Comparison of ENCODE assay signal across 8 cellular contexts in genomic region chr11:134223066-134223465, GRCh38. TPM values are rescaled to one million over a fixed set of nuclear protein-coding genes. Genes with fewer than 3 reads are reported as not detected.
DNase-seq lines count a peak whose midpoint lies in the region; ATAC-seq and TF ChIP-seq lines count a peak whose summit lies in the region.

No MANE protein-coding gene starts in this region.

- intact Hi-C loops in heart left ventricle (cut with DNase I) = loop anchor here in 3 of 10 donors (5.0 to 10.0 kb wide), 3 partner anchors 171 to 268 kb away; partner anchors contain the start of gene IGSF9B (in 1 of the 3)
- intact Hi-C loops in Right ventricle myocardium superior (cut with DNase I) = no loop called here

- no peak for DNase-seq in heart left ventricle
- DNase-seq in Right ventricle myocardium superior = no peak
- DNase-seq in activated T-cell treated with anti-CD3 and anti-CD28 coated beads, Interleukin-2, amount 50 U/mL, for 72 hours = peak; percentile 9 to 17
- DNase-seq in type B pancreatic cell (ENCODE audit: extremely low spot score, unreplicated experiment) = no peak
- DNase-seq in dedifferentiated amniotic fluid mesenchymal stem cell (ENCODE audit: extremely low spot score) = no peak
- no peak for DNase-seq in NCI-H524 (lab: John Stamatoyannopoulos, UW)
- no peak for DNase-seq in NCI-H1694 treated with DMSO at 0.1 percent for 48 hours (lab: John Stamatoyannopoulos, UW)

- H3K27ac Mint-ChIP-seq in activated T-cell treated with anti-CD3 and anti-CD28 coated beads, Interleukin-2, amount 50 U/mL, for 72 hours = peak overlapping the region; percentile 96
- peak overlapping the region; percentile 59 for H3K27ac Mint-ChIP-seq in type B pancreatic cell

- H3K27me3 Mint-ChIP-seq in activated T-cell treated with anti-CD3 and anti-CD28 coated beads, Interleukin-2, amount 50 U/mL, for 72 hours (ENCODE audit: low read depth) = no peaks in the 10 kb centered on the region
- no peaks in the 10 kb centered on the region for H3K27me3 Mint-ChIP-seq in type B pancreatic cell

- H3K4me1 ChIP-seq in heart left ventricle = peaks cover 4 to 42% (median 31%) of the 10 kb centered on the region in 12 donors
- peaks cover 4 to 32% (median 23%) of the 10 kb centered on the region in 4 donors for H3K4me1 ChIP-seq in liver (ENCODE audit: control insufficient read depth in 4 of 4, insufficient read depth in 4 of 4, low read length in 3 of 4)

- 7 to 15% (median 11%) methylated on average over 4 of the region's 4 CpGs for WGBS in heart left ventricle, 4 donors
- 29% methylated on average over 4 of the region's 4 CpGs for WGBS in liver

- no peaks in the 10 kb centered on the region for H3K9me3 ChIP-seq in heart left ventricle
- H3K9me3 ChIP-seq in liver (ENCODE audit: control insufficient read depth in 4 of 4, low read length in 3 of 4) = no peaks in the 10 kb centered on the region

- H3K27ac ChIP-seq in heart left ventricle = no peak overlapping the region
- H3K27ac ChIP-seq in liver (ENCODE audit: low read depth in 1 of 2, low read length in 2 of 2) = no peak overlapping the region

- peaks cover 15 to 32% of the 10 kb centered on the region in 2 donors for H3K36me3 Mint-ChIP-seq in activated T-cell treated with anti-CD3 and anti-CD28 coated beads, Interleukin-2, amount 50 U/mL, for 72 hours (ENCODE audit: insufficient read depth in 2 of 2)
- H3K36me3 Mint-ChIP-seq in type B pancreatic cell = peaks cover 16% of the 10 kb centered on the region

- peaks cover 73% of the 10 kb centered on the region for H3K4me1 Mint-ChIP-seq in activated T-cell treated with anti-CD3 and anti-CD28 coated beads, Interleukin-2, amount 50 U/mL, for 72 hours (ENCODE audit: low read depth)
- H3K4me1 Mint-ChIP-seq in type B pancreatic cell (ENCODE audit: unreplicated experiment) = peaks cover 27% of the 10 kb centered on the region

- no peak overlapping the region for H3K9ac ChIP-seq in liver (ENCODE audit: low read depth in 1 of 2, low read length in 2 of 2)

- peak overlapping the region; percentile 98 to 100 for H3K4me3 Mint-ChIP-seq in activated T-cell treated with anti-CD3 and anti-CD28 coated beads, Interleukin-2, amount 50 U/mL, for 72 hours
- peak overlapping the region; percentile 90 for H3K4me3 Mint-ChIP-seq in type B pancreatic cell

- no peaks in the 10 kb centered on the region for H3K9me3 Mint-ChIP-seq in activated T-cell treated with anti-CD3 and anti-CD28 coated beads, Interleukin-2, amount 50 U/mL, for 72 hours
- no peaks in the 10 kb centered on the region for H3K9me3 Mint-ChIP-seq in type B pancreatic cell

- TF ChIP-seq RAD21 in liver (IDR thresholded peaks at IDR 0.05) = no peak

- ATAC-seq in heart left ventricle = no peak
- no peak for ATAC-seq in Right ventricle myocardium superior (ENCODE audit: poor library complexity)
- ATAC-seq in activated T-cell treated with anti-CD3 and anti-CD28 coated beads, Interleukin-2, amount 50 U/mL, for 72 hours (replicated peaks in 1 of 2) = no peak

- TF ChIP-seq POLR2A in heart left ventricle (IDR thresholded peaks at IDR 0.05) = no peak

- H3K27me3 ChIP-seq in heart left ventricle (no peaks in the 10 kb centered on the region), liver (ENCODE audit: control insufficient read depth in 4 of 4, insufficient read depth in 4 of 4, low read length in 3 of 4) (no peaks in the 10 kb centered on the region)

- TF ChIP-seq CTCF in heart left ventricle (IDR thresholded peaks at IDR 0.05) (no peak), liver (IDR thresholded peaks at IDR 0.05; ENCODE audit: low read depth, low read length, missing input control) (no peak), type B pancreatic cell (conservative IDR thresholded peaks at IDR 0.05) (no peak)

- H3K36me3 ChIP-seq in heart left ventricle = peaks cover 0 to 27% (median 22%) of the 10 kb centered on the region in 9 donors
- peaks cover 5 to 18% (median 9%) of the 10 kb centered on the region in 4 donors for H3K36me3 ChIP-seq in liver (ENCODE audit: control insufficient read depth in 4 of 4, insufficient read depth in 3 of 4, low read depth in 1 of 4, low read length in 3 of 4)

- H3K4me3 ChIP-seq in heart left ventricle = peak overlapping the region; percentile 64 to 95 (median 78)
- peak overlapping the region; percentile 76 to 83 (median 81) for H3K4me3 ChIP-seq in liver (ENCODE audit: low read depth in 1 of 3, low read length in 3 of 3)

TF ChIP-seq in liver, 16 proteins besides CTCF, POLR2A, EP300 and RAD21 (continues in another document):
- TF ChIP-seq SP1 (IDR thresholded peaks at IDR 0.05) (no peak), ATF3 (IDR thresholded peaks at IDR 0.05) (no peak), FOXA2 (IDR thresholded peaks at IDR 0.05) (no peak), ZBTB33 (IDR thresholded peaks at IDR 0.05) (no peak), GABPA (IDR thresholded peaks at IDR 0.05 in 1 of 2, conservative IDR thresholded peaks at IDR 0.05 in 1 of 2) (no peak), MAX (IDR thresholded peaks at IDR 0.05) (no peak)

RNA-seq across cellular contexts. Expression of gene NCAPD3, which starts 0.7 kb away (rescaled TPM):
- total RNA-seq in heart left ventricle (10 to 100 TPM in 6 of 9 donors, 1 to 10 TPM in 3; 9.4 to 18.8 (median 11.0) TPM), Right ventricle myocardium superior (11.1 TPM), liver (10 to 100 TPM; 31.8 to 35.4 TPM), type B pancreatic cell (ENCODE audit: low replicate concordance) (18.0 and 33.9 TPM in 2 replicates)
- polyA plus RNA-seq in heart left ventricle (1 to 10 TPM; 4.7 to 9.8 TPM), liver (10 to 100 TPM; 14.1 to 16.6 TPM)
- 10 to 100 TPM; 65.8 to 75.6 TPM for total RNA-seq in activated T-cell treated with anti-CD3 and anti-CD28 coated beads, Interleukin-2, amount 50 U/mL, for 72 hours

RNA-seq across cellular contexts. Expression of gene VPS26B, which starts 1.4 kb away (rescaled TPM):
- total RNA-seq in heart left ventricle = 10 to 100 TPM; 35.0 to 49.6 (median 37.8) TPM
- polyA plus RNA-seq in heart left ventricle = 10 to 100 TPM; 19.6 to 36.8 TPM
- total RNA-seq in Right ventricle myocardium superior = 38.8 TPM
- total RNA-seq in activated T-cell treated with anti-CD3 and anti-CD28 coated beads, Interleukin-2, amount 50 U/mL, for 72 hours = 10 to 100 TPM; 42.6 to 48.7 TPM
- 10 to 100 TPM; 19.3 to 35.0 TPM for total RNA-seq in liver
- polyA plus RNA-seq in liver = 10 to 100 TPM; 12.6 to 21.1 TPM
- 32.5 and 43.6 TPM in 2 replicates for total RNA-seq in type B pancreatic cell (ENCODE audit: low replicate concordance)

RNA-seq across cellular contexts. Expression of gene THYN1, which starts 30.1 kb away (rescaled TPM):
- total RNA-seq in heart left ventricle (10 to 100 TPM; 34.1 to 47.8 (median 41.9) TPM), Right ventricle myocardium superior (35.4 TPM), liver (10 to 100 TPM; 25.3 to 26.8 TPM), type B pancreatic cell (ENCODE audit: low replicate concordance) (28.7 and 44.3 TPM in 2 replicates)
- polyA plus RNA-seq in heart left ventricle (10 to 100 TPM; 48.8 to 59.4 TPM), liver (10 to 100 TPM; 22.1 to 34.3 TPM)
- 10 to 100 TPM; 70.4 to 89.0 TPM for total RNA-seq in activated T-cell treated with anti-CD3 and anti-CD28 coated beads, Interleukin-2, amount 50 U/mL, for 72 hours

RNA-seq across cellular contexts. Expression of gene ACAD8, which starts 30.3 kb away (rescaled TPM):
- total RNA-seq in heart left ventricle = 10 to 100 TPM; 23.2 to 48.2 (median 38.9) TPM
- polyA plus RNA-seq in heart left ventricle = 10 to 100 TPM; 21.0 to 37.1 TPM
- total RNA-seq in Right ventricle myocardium superior = 37.6 TPM
- total RNA-seq in activated T-cell treated with anti-CD3 and anti-CD28 coated beads, Interleukin-2, amount 50 U/mL, for 72 hours = 10 to 100 TPM; 21.6 to 24.0 TPM
- total RNA-seq in liver = 10 to 100 TPM; 14.1 to 32.2 TPM
- 10 to 100 TPM; 24.1 to 30.1 TPM for polyA plus RNA-seq in liver
- 26.4 and 29.8 TPM in 2 replicates for total RNA-seq in type B pancreatic cell (ENCODE audit: low replicate concordance)

RNA-seq across cellular contexts. Expression of gene GLB1L3, which starts 53.1 kb away (rescaled TPM):
- total RNA-seq in heart left ventricle (not detected), Right ventricle myocardium superior (not detected), liver (under 1 TPM in 1 of 2 donors, not detected in 1; 0.08 TPM), type B pancreatic cell (ENCODE audit: low replicate concordance) (not detected in 2 replicates)
- polyA plus RNA-seq in heart left ventricle (not detected), liver (not detected)
- 10 to 100 TPM; 13.0 to 13.6 TPM for total RNA-seq in activated T-cell treated with anti-CD3 and anti-CD28 coated beads, Interleukin-2, amount 50 U/mL, for 72 hours

Comparison
In these comparisons a context has a peak if more than half of its experiments do, and no peak if none do; other contexts are left out.
1. DNase-seq: peak in activated T-cell treated with anti-CD3 and anti-CD28 coated beads, Interleukin-2, amount 50 U/mL, for 72 hours (2 of 2); none in heart left ventricle (0 of 5), Right ventricle myocardium superior (single experiment), type B pancreatic cell (single experiment), dedifferentiated amniotic fluid mesenchymal stem cell (single experiment), NCI-H524 (0 of 2) and NCI-H1694 treated with DMSO at 0.1 percent for 48 hours (single experiment).